Comparison of ENCODE assay signal across 8 cellular contexts in genomic region chr11:116929393-116930090, GRCh38.
A peak's percentile ranks its signal among the peaks of the same experiment; 100 is the strongest.
DNase-seq lines count a peak whose midpoint lies in the region; ATAC-seq and TF ChIP-seq lines count a peak whose summit lies in the region.

No MANE protein-coding gene starts in this region.

- H3K27me3 ChIP-seq in MG63 (no peaks in the 10 kb centered on the region), mesenchymal stem cell (ENCODE audit: control insufficient read depth in 1 of 2, insufficient read depth in 1 of 2, low read length in 2 of 2) (no peaks in the 10 kb centered on the region)

- no peak for TF ChIP-seq CTCF in coronary artery (IDR thresholded peaks at IDR 0.05)

- no peaks in the 10 kb centered on the region for H3K4me1 ChIP-seq in mesenchymal stem cell (ENCODE audit: control insufficient read depth, insufficient read depth, low read depth, low read length)

- 39% methylated on average over 2 of the region's 6 CpGs for WGBS in mesenchymal stem cell

- H2BK12ac ChIP-seq in mesenchymal stem cell (ENCODE audit: low read length in 2 of 2), result no peak overlapping the region

- no peak overlapping the region for H2BK15ac ChIP-seq in mesenchymal stem cell (ENCODE audit: low read depth, poor library complexity, severe bottlenecking)

- H3K4me3 ChIP-seq in MG63 (0 out of 2 replicates have a peak overlapping the region, but pooled peaks have one; percentile 0), coronary artery (peak overlapping the region; percentile 53), mesenchymal stem cell (ENCODE audit: insufficient read depth in 1 of 2, low read depth in 1 of 2, low read length in 2 of 2) (peak overlapping the region in 1 of 2 experiments; percentile 70)

- no peak overlapping the region for H3K23ac ChIP-seq in mesenchymal stem cell (ENCODE audit: low read length in 2 of 2)

- H3K4ac ChIP-seq in mesenchymal stem cell (ENCODE audit: low read depth in 1 of 2, low read length in 2 of 2), result no peak overlapping the region

- peak overlapping the region; percentile 78 for H3K9ac ChIP-seq in mesenchymal stem cell (ENCODE audit: low read length)

- ATAC-seq in GM21367 (IDR thresholded peaks at IDR 0.05; ENCODE audit: unreplicated experiment) (no peak), GM18867 (IDR thresholded peaks at IDR 0.05; ENCODE audit: unreplicated experiment) (no peak)

- no peak overlapping the region for H3K18ac ChIP-seq in mesenchymal stem cell (ENCODE audit: low read depth in 1 of 2, low read length in 2 of 2)

- no peak overlapping the region for H2AFZ ChIP-seq in mesenchymal stem cell (ENCODE audit: low read depth, low read length)

- peak overlapping the region in 1 of 2 donors; percentile 24 for H3K27ac ChIP-seq in coronary artery
- H3K27ac ChIP-seq in mesenchymal stem cell (ENCODE audit: low read length, poor library complexity, severe bottlenecking), result no peak overlapping the region

- H4K8ac ChIP-seq in mesenchymal stem cell (ENCODE audit: low read length), result no peak overlapping the region

- H3K9me3 ChIP-seq in MG63 (no peaks in the 10 kb centered on the region), mesenchymal stem cell (ENCODE audit: control insufficient read depth, low read length) (no peaks in the 10 kb centered on the region)

- peaks cover 4% of the 10 kb centered on the region for H3K36me3 ChIP-seq in MG63
- peaks cover 8 to 25% of the 10 kb centered on the region in 2 experiments for H3K36me3 ChIP-seq in mesenchymal stem cell (ENCODE audit: control insufficient read depth in 1 of 2, insufficient read depth in 2 of 2, low read depth in 1 of 2, low read length in 2 of 2)

- H3K79me1 ChIP-seq in mesenchymal stem cell (replicated peaks; ENCODE audit: low read length, poor library complexity, severe bottlenecking), result peaks cover 3% of the 10 kb centered on the region

- H2AK5ac ChIP-seq in mesenchymal stem cell (ENCODE audit: low read length, severe bottlenecking), result no peak overlapping the region

- H2BK5ac ChIP-seq in mesenchymal stem cell (ENCODE audit: low read depth, low read length, poor library complexity, severe bottlenecking), result no peak overlapping the region

- no peak overlapping the region for H4K91ac ChIP-seq in mesenchymal stem cell (ENCODE audit: low read length)

- no peak overlapping the region for H2BK120ac ChIP-seq in mesenchymal stem cell (ENCODE audit: low read depth, low read length)

- no peak overlapping the region for H3K4me2 ChIP-seq in mesenchymal stem cell (ENCODE audit: low read length, poor library complexity, severe bottlenecking)

- H3K14ac ChIP-seq in mesenchymal stem cell (ENCODE audit: low read length in 2 of 2), result no peak overlapping the region

- DNase-seq in AG08395 (ENCODE audit: low spot score), result peak; percentile 17
- no peak for DNase-seq in MG63
- no peak for DNase-seq in coronary artery (ENCODE audit: low spot score)
- peak; percentile 25 for DNase-seq in mesenchymal stem cell
- no peak for DNase-seq in NCI-H1436 (lab: John Stamatoyannopoulos, UW)
- DNase-seq in dedifferentiated amniotic fluid mesenchymal stem cell (ENCODE audit: extremely low spot score), result no peak

Comparison
In these comparisons a context has a peak if more than half of its experiments do, and no peak if none do; other contexts are left out.
1. DNase-seq: peak in AG08395 (single experiment) and mesenchymal stem cell (single experiment); none in MG63 (single experiment), coronary artery (single experiment), NCI-H1436 (single experiment) and dedifferentiated amniotic fluid mesenchymal stem cell (single experiment).